Comparison of ENCODE assay signal across 15 cellular contexts in the genomic region with DNA sequence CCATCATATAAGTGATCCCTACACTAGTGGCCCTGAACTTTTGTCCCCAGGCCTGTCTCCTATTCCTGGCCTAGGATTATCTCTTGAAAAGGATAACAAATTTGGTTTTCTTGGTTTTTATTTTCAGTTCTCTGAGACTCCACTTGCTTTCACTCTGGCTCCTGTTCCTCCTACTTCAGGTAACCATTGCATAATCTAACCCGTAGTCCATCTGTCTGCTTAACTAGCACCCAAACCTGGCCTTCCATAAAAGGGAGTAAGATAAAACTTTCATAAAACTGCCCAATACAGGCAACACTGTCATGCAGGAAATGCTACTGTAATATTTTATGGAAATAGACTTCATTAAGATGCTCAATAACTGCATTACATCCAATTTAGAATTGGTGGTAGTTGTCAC. TPM values are rescaled to one million over a fixed set of nuclear protein-coding genes. Genes with fewer than 3 reads are reported as not detected.
DNase-seq lines count a peak whose midpoint lies in the region; ATAC-seq and TF ChIP-seq lines count a peak whose summit lies in the region.
"Had no signal": no experiment of that assay in that cellular context is flagged by ENCODE, and none has a peak within 500 bp of the region (broad histone marks: within the 10 kb centered on the region; RNA-seq: fewer than 3 reads in every experiment).

No MANE protein-coding gene starts in this region.

- DNase-seq in PC-9, result no peak
- DNase-seq in left lobe of liver (ENCODE audit: low spot score), result no peak
- DNase-seq in left cardiac atrium, result no peak
- no peak for DNase-seq in posterior vena cava (ENCODE audit: low spot score)
- no peak for DNase-seq in NK-92 treated with Interleukin-12 subunit alpha and Interleukin-12 subunit beta, amount 100 ng/mL, for 24 hours (lab: John Stamatoyannopoulos, UW)
- DNase-seq: Caco-2; CD4-positive, CD25-positive, alpha-beta regulatory T cell; CD8-positive, alpha-beta T cell; DMS153; DND-41; H9 had no signal

- H3K36me3 ChIP-seq in Loucy (ENCODE audit: insufficient read depth, low read length) (no peaks in the 10 kb centered on the region), PC-9 (ENCODE audit: low read depth) (no peaks in the 10 kb centered on the region)
- H3K36me3 ChIP-seq: BLaER1 had no signal

- ATAC-seq in left lobe of liver, result peak; percentile 81
- no peak for ATAC-seq in left cardiac atrium
- ATAC-seq: CD8-positive, alpha-beta T cell; HCT116 had no signal

- H3K9me3 ChIP-seq in Loucy (ENCODE audit: insufficient read depth, low read depth, low read length) (no peaks in the 10 kb centered on the region), PC-9 (ENCODE audit: insufficient read depth, low read depth) (no peaks in the 10 kb centered on the region)
- H3K9me3 ChIP-seq: BLaER1, Caco-2 had no signal

- H2AFZ ChIP-seq in Loucy (ENCODE audit: low read length) (0 out of 2 replicates have a peak overlapping the region, but pooled peaks have one; percentile 32), PC-9 (0 out of 2 replicates have a peak overlapping the region, but pooled peaks have one; percentile 39)

- H3K79me2 ChIP-seq in Loucy (ENCODE audit: insufficient read depth, low read length), result no peaks in the 10 kb centered on the region
- H3K79me2 ChIP-seq in PC-9 (ENCODE audit: low read depth), result no peaks in the 10 kb centered on the region

- H3F3A ChIP-seq in Loucy (ENCODE audit: low read depth) (no peaks in the 10 kb centered on the region), PC-9 (ENCODE audit: insufficient read depth, low read depth) (no peaks in the 10 kb centered on the region)

- no peaks in the 10 kb centered on the region for H3K9me2 ChIP-seq in Loucy (replicated peaks; ENCODE audit: low read depth, low read length)
- H3K9me2 ChIP-seq in PC-9 (ENCODE audit: insufficient read depth), result no peaks in the 10 kb centered on the region

- BruUV-seq in PC-9 (replicated peaks; lab: Mats Ljungman, UMichigan), result no TSS peak

- H3K27ac ChIP-seq in PC-9, result no peak overlapping the region
- H3K27ac ChIP-seq: BLaER1, C4-2B had no signal

- no peaks in the 10 kb centered on the region for H3K27me3 ChIP-seq in Loucy (ENCODE audit: insufficient read depth, low read length, poor library complexity, severe bottlenecking)
- H3K27me3 ChIP-seq in PC-9 (ENCODE audit: insufficient read depth, low read depth), result no peaks in the 10 kb centered on the region
- H3K27me3 ChIP-seq: BLaER1 had no signal

- no peaks in the 10 kb centered on the region for H4K20me1 ChIP-seq in Loucy (ENCODE audit: insufficient read depth, low read length, poor library complexity, severe bottlenecking)
- H4K20me1 ChIP-seq in PC-9 (ENCODE audit: insufficient read depth), result no peaks in the 10 kb centered on the region
- H4K20me1 ChIP-seq: BLaER1 had no signal

- H3K4me2 ChIP-seq in Loucy (ENCODE audit: low read depth, low read length, poor library complexity, severe bottlenecking), result no peak overlapping the region
- no peak overlapping the region for H3K4me2 ChIP-seq in PC-9
- H3K4me2 ChIP-seq: BLaER1 had no signal

- H3K4me3 ChIP-seq in Loucy (ENCODE audit: low read length, poor library complexity, severe bottlenecking), result no peak overlapping the region
- H3K4me3 ChIP-seq in PC-9, result no peak overlapping the region
- H3K4me3 ChIP-seq: BLaER1 had no signal

- H3K9ac ChIP-seq in Loucy (ENCODE audit: low read depth, low read length, poor library complexity, severe bottlenecking), result no peak overlapping the region
- H3K9ac ChIP-seq: BLaER1 had no signal

- H3K4me1 ChIP-seq in Loucy (ENCODE audit: insufficient read depth, low read length, poor library complexity, severe bottlenecking) (no peaks in the 10 kb centered on the region), PC-9 (replicated peaks; ENCODE audit: insufficient read depth) (no peaks in the 10 kb centered on the region)
- H3K4me1 ChIP-seq: BLaER1, Caco-2 had no signal

- TF ChIP-seq CTCF in Loucy (conservative IDR thresholded peaks at IDR 0.05; ENCODE audit: low read length), result no peak
- TF ChIP-seq CTCF in PC-9 (conservative IDR thresholded peaks at IDR 0.05), result no peak

- intact Hi-C loops in PC-9 (cut with micrococcal nuclease; ENCODE audit: unreplicated experiment) (no loop called here), left cardiac atrium (cut with DNase I) (no loop called here), posterior vena cava (cut with DNase I) (no loop called here)

- POLR2A ChIA-PET in PC-9 (lab: Charles Lee; ENCODE audit: unreplicated experiment), result no interaction called here

- CTCF ChIA-PET in PC-9 (lab: Charles Lee), result no interaction called here

RNA-seq across cellular contexts. Expression of a gene that starts 52.1 kb away (rescaled TPM):
- 21.5 and 25.7 TPM in 2 replicates for total RNA-seq in PC-9 (2021)
- 17.7 TPM for total RNA-seq in left lobe of liver
- 10 to 100 TPM; 16.0 to 16.1 TPM for total RNA-seq in left cardiac atrium
- total RNA-seq in posterior vena cava, result 10 to 100 TPM; 36.1 to 40.3 TPM
